ENCODE assay signal across 8 cellular contexts in the genomic region with DNA sequence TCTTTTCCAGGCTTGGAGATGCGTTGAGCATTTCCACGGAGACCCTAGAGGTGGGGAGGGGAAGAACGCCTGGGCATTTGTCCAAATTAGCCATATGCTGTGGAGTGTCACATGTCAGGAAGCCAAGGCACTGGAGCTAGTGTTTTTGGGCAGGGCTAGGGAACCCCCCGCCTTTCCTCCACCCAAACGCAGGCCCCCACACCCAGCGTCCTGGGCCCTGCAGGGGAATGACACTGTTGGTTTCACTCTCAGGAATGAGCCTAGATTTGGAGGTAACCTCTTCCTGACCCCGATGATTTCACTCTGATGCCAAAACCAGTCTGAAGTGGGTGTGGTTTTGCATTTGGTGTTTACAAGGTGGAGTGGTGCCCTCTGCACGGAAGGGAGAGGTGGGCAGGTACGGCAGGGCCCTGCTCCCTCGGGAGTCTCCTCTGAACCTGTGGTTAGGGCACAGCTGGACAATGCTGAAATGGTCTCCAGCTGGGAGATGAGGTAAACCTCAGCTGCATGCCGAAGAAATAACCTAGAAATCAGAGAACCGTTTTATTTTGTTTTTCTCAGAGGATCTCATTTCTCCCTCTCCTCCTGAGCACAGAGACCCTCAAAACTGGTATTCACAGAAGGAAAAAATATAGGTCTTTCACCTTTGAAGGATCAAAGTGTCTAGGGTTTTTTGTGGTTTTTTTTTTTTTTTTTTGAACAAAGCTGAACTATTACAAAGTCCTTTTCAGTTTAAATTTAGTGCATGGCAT.
A peak's percentile ranks its signal among the peaks of the same experiment; 100 is the strongest.
DNase-seq lines count a peak whose midpoint lies in the region; ATAC-seq and TF ChIP-seq lines count a peak whose summit lies in the region.

No MANE protein-coding gene starts in this region.

- H3K4me3 ChIP-seq in AG10803 (ENCODE audit: low read length) (no peak overlapping the region), RWPE2 (ENCODE audit: severe bottlenecking) (no peak overlapping the region), epithelial cell of esophagus (ENCODE audit: low read length) (no peak overlapping the region)

- TF ChIP-seq CTCF in AG10803 (conservative IDR thresholded peaks at IDR 0.05; ENCODE audit: low read length) (no peak), RWPE2 (IDR thresholded peaks at IDR 0.05; ENCODE audit: poor library complexity, severe bottlenecking) (no peak), epithelial cell of esophagus (IDR thresholded peaks at IDR 0.05; ENCODE audit: insufficient read depth, low read depth, low read length, missing control alignments) (no peak)

- DNase-seq in AG10803 (ENCODE audit: low read depth): peak; percentile 45
- no peak for DNase-seq in RWPE2 (ENCODE audit: low spot score)
- peak; percentile 57 for DNase-seq in epithelial cell of esophagus (ENCODE audit: low read depth)
- DNase-seq in stimulated activated CD4-positive, alpha-beta T cell treated with anti-CD3 and anti-CD28 coated beads, Interleukin-4, amount 100 ng/mL, for 24 hours: peak; percentile 16
- DNase-seq in T-helper 9 cell: no peak
- no peak for DNase-seq in superior temporal gyrus (ENCODE audit: extremely low spot score)

- H3K36me3 ChIP-seq in RWPE2 (ENCODE audit: low read depth): peaks cover 80% of the 10 kb centered on the region

- no peaks in the 10 kb centered on the region for H3K9me3 ChIP-seq in RWPE2 (ENCODE audit: severe bottlenecking)

- H3K27ac ChIP-seq in RWPE2 (ENCODE audit: poor library complexity, severe bottlenecking): no peak overlapping the region

- ATAC-seq in GM18870 (IDR thresholded peaks at IDR 0.05; ENCODE audit: unreplicated experiment) (peak; percentile 76), HG03135 (IDR thresholded peaks at IDR 0.05; ENCODE audit: unreplicated experiment) (peak; percentile 45), RWPE2 (ENCODE audit: low read depth) (peak; percentile 51; the same call in 2 of the 3 replicates)

- H3K4me1 ChIP-seq in RWPE2 (ENCODE audit: insufficient read depth, poor library complexity, severe bottlenecking): peaks cover 9% of the 10 kb centered on the region

- H3K27me3 ChIP-seq in RWPE2 (ENCODE audit: insufficient read depth, poor library complexity, severe bottlenecking): no peaks in the 10 kb centered on the region

Comparison
In these comparisons a context has a peak if more than half of its experiments do, and no peak if none do; other contexts are left out.
1. DNase-seq: peak in AG10803 (single experiment), epithelial cell of esophagus (single experiment) and stimulated activated CD4-positive, alpha-beta T cell treated with anti-CD3 and anti-CD28 coated beads, Interleukin-4, amount 100 ng/mL, for 24 hours (single experiment); none in RWPE2 (single experiment), T-helper 9 cell (single experiment) and superior temporal gyrus (single experiment).
2. Peak in every context shown above with its lines, with median percentiles within 50 percentile points of each other: ATAC-seq.